In genomic region chr17:1055751-1056645, GRCh38 we compare ENCODE assay signal across 7 cellular contexts. TPM values are rescaled to one million over a fixed set of nuclear protein-coding genes. Genes with fewer than 3 reads are reported as not detected.
DNase-seq lines count a peak whose midpoint lies in the region; ATAC-seq and TF ChIP-seq lines count a peak whose summit lies in the region.

No MANE protein-coding gene starts in this region.

- H3K36me3 Mint-ChIP-seq in activated T-cell treated with anti-CD3 and anti-CD28 coated beads, Interleukin-2, amount 50 U/mL, for 4 hours (ENCODE audit: insufficient read depth), result peaks cover 22% of the 10 kb centered on the region

- no peaks in the 10 kb centered on the region for H3K27me3 Mint-ChIP-seq in activated T-cell treated with anti-CD3 and anti-CD28 coated beads, Interleukin-2, amount 50 U/mL, for 4 hours (ENCODE audit: low read depth)

- no peak overlapping the region for H3K4me3 ChIP-seq in fibroblast of the aortic adventitia (ENCODE audit: low read depth, low read length)

- peak; percentile 20 for DNase-seq in NCI-H2171 (lab: John Stamatoyannopoulos, UW)
- DNase-seq in activated T-cell treated with anti-CD3 and anti-CD28 coated beads, Interleukin-2, amount 50 U/mL, for 4 hours, result peak; percentile 31
- DNase-seq in fibroblast of the aortic adventitia (ENCODE audit: low read depth), result peak; percentile 62
- DNase-seq in occipital lobe (lab: John Stamatoyannopoulos, UW), result peak; percentile 39
- no peak for DNase-seq in KG1 (lab: John Stamatoyannopoulos, UW)

- ATAC-seq in activated T-cell treated with anti-CD3 and anti-CD28 coated beads, Interleukin-2, amount 50 U/mL, for 4 hours, result peak; percentile 52 to 77
- no peak for ATAC-seq in HG02763 (IDR thresholded peaks at IDR 0.05; ENCODE audit: unreplicated experiment)

- TF ChIP-seq CTCF in GM12873 (IDR thresholded peaks at IDR 0.05; ENCODE audit: insufficient read depth, low read depth, low read length, missing control alignments), result peak; percentile 63
- peak; percentile 69 for TF ChIP-seq CTCF in fibroblast of the aortic adventitia (IDR thresholded peaks at IDR 0.05; ENCODE audit: insufficient read depth, low read length)

- no peaks in the 10 kb centered on the region for H3K9me3 Mint-ChIP-seq in activated T-cell treated with anti-CD3 and anti-CD28 coated beads, Interleukin-2, amount 50 U/mL, for 4 hours

- no peaks in the 10 kb centered on the region for H3K4me1 Mint-ChIP-seq in activated T-cell treated with anti-CD3 and anti-CD28 coated beads, Interleukin-2, amount 50 U/mL, for 4 hours (ENCODE audit: low read depth)

- no peak overlapping the region for H3K4me3 Mint-ChIP-seq in activated T-cell treated with anti-CD3 and anti-CD28 coated beads, Interleukin-2, amount 50 U/mL, for 4 hours

RNA-seq across cellular contexts. Expression of gene TIMM22, which starts 59.1 kb away (rescaled TPM):
- total RNA-seq in activated T-cell treated with anti-CD3 and anti-CD28 coated beads, Interleukin-2, amount 50 U/mL, for 4 hours, result 10 to 100 TPM; 21.6 to 22.5 (median 22.1) TPM
- 8.7 and 15.8 TPM in 2 replicates for total RNA-seq in fibroblast of the aortic adventitia (ENCODE audit: low replicate concordance)
- total RNA-seq in occipital lobe, result 12.0 TPM
